14 cellular contexts compared by ENCODE assay signal in the genomic region with DNA sequence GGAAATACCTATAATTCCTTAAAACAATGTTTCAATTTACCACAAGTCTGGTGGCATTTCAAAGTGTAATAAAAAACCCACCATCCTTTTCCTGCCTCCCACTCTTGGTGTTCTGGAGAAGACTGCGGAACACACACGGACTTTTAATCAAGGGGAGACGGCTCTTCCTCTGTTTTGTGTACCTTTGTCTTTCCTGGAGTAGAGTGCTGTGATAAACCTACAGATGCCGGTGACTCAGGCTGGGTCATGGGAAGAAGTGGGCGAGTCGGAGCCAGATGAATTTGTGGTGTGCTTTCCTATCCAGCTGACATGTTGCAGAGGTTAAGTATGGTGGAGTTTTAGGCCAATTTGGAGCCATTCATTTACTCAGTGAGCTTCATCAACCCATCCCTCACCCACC. TPM values are rescaled to one million over a fixed set of nuclear protein-coding genes. Genes with fewer than 3 reads are reported as not detected.
DNase-seq lines count a peak whose midpoint lies in the region; ATAC-seq and TF ChIP-seq lines count a peak whose summit lies in the region.
"Had no signal": no experiment of that assay in that cellular context is flagged by ENCODE, and none has a peak within 500 bp of the region (broad histone marks: within the 10 kb centered on the region; RNA-seq: fewer than 3 reads in every experiment).

No MANE protein-coding gene starts in this region.

- ATAC-seq in SK-N-SH treated with all-trans-retinoic acid at 6 μM for 48 hours (peak; percentile 62), esophagus mucosa (peak; percentile 63)
- ATAC-seq: stimulated activated memory B cell treated with anti-CD40 and anti-IgM and Interleukin-4, amounts not matched to agents 10 μg/mL and 1 μg/mL and 100 μg/mL, for 72 hours had no signal

- peak; percentile 63 for DNase-seq in H4 (ENCODE audit: low spot score)
- peak; percentile 39 for DNase-seq in myocyte (ENCODE audit: low read depth)
- DNase-seq in activated CD8-positive, alpha-beta memory T cell treated with anti-CD3 and anti-CD28 coated beads, Interleukin-2, amount 50 U/mL, for 4 hours, result no peak
- DNase-seq in ecto neural progenitor cell (ENCODE audit: low spot score), result no peak
- DNase-seq in cerebellum (ENCODE audit: low spot score), result no peak
- no peak for DNase-seq in RPMI8226
- DNase-seq: activated naive CD8-positive, alpha-beta T cell treated with anti-CD3 and anti-CD28 coated beads, Interleukin-2, amount 10 ng/mL, durations not matched to agents 7 days and 5 days; DMS79 treated with DMSO at 0.1 percent for 48 hours; NCI-H1105; retina; upper lobe of left lung had no signal

TF ChIP-seq in SK-N-SH treated with all-trans-retinoic acid at 6 μM for 48 hours, 23 proteins besides CTCF, POLR2A, EP300 and RAD21:
- no peak for TF ChIP-seq BACH2 (CRISPR knock-in tag; IDR thresholded peaks at IDR 0.05; ENCODE audit: borderline replicate concordance)
- no peak for TF ChIP-seq ZFP30 (CRISPR knock-in tag; IDR thresholded peaks at IDR 0.05)
- no peak for TF ChIP-seq TOX (CRISPR knock-in tag; IDR thresholded peaks at IDR 0.05; ENCODE audit: borderline replicate concordance)
- TF ChIP-seq ZNF565 (CRISPR knock-in tag; conservative IDR thresholded peaks at IDR 0.05; ENCODE audit: low read depth), result no peak
- TF ChIP-seq, protein P1, sequence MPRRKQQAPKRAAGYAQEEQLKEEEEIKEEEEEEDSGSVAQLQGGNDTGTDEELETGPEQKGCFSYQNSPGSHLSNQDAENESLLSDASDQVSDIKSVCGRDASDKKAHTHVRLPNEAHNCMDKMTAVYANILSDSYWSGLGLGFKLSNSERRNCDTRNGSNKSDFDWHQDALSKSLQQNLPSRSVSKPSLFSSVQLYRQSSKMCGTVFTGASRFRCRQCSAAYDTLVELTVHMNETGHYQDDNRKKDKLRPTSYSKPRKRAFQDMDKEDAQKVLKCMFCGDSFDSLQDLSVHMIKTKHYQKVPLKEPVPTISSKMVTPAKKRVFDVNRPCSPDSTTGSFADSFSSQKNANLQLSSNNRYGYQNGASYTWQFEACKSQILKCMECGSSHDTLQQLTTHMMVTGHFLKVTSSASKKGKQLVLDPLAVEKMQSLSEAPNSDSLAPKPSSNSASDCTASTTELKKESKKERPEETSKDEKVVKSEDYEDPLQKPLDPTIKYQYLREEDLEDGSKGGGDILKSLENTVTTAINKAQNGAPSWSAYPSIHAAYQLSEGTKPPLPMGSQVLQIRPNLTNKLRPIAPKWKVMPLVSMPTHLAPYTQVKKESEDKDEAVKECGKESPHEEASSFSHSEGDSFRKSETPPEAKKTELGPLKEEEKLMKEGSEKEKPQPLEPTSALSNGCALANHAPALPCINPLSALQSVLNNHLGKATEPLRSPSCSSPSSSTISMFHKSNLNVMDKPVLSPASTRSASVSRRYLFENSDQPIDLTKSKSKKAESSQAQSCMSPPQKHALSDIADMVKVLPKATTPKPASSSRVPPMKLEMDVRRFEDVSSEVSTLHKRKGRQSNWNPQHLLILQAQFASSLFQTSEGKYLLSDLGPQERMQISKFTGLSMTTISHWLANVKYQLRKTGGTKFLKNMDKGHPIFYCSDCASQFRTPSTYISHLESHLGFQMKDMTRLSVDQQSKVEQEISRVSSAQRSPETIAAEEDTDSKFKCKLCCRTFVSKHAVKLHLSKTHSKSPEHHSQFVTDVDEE (CRISPR knock-in tag; IDR thresholded peaks at IDR 0.05), result no peak
- no peak for TF ChIP-seq ESRRG (CRISPR knock-in tag; IDR thresholded peaks at IDR 0.05)
- TF ChIP-seq ZNF70 (CRISPR knock-in tag; IDR thresholded peaks at IDR 0.05), result no peak
- TF ChIP-seq ARNTL (CRISPR knock-in tag; IDR thresholded peaks at IDR 0.05; ENCODE audit: borderline replicate concordance, low read depth), result no peak
- TF ChIP-seq PPARA (CRISPR knock-in tag; IDR thresholded peaks at IDR 0.05; ENCODE audit: borderline replicate concordance), result no peak
- TF ChIP-seq ZC3H10 (CRISPR knock-in tag; IDR thresholded peaks at IDR 0.05), result no peak
- TF ChIP-seq, protein P2, sequence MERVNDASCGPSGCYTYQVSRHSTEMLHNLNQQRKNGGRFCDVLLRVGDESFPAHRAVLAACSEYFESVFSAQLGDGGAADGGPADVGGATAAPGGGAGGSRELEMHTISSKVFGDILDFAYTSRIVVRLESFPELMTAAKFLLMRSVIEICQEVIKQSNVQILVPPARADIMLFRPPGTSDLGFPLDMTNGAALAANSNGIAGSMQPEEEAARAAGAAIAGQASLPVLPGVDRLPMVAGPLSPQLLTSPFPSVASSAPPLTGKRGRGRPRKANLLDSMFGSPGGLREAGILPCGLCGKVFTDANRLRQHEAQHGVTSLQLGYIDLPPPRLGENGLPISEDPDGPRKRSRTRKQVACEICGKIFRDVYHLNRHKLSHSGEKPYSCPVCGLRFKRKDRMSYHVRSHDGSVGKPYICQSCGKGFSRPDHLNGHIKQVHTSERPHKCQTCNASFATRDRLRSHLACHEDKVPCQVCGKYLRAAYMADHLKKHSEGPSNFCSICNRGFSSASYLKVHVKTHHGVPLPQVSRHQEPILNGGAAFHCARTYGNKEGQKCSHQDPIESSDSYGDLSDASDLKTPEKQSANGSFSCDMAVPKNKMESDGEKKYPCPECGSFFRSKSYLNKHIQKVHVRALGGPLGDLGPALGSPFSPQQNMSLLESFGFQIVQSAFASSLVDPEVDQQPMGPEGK (CRISPR knock-in tag; IDR thresholded peaks at IDR 0.05; ENCODE audit: borderline replicate concordance), result no peak
- no peak for TF ChIP-seq ZFP3 (CRISPR knock-in tag; IDR thresholded peaks at IDR 0.05)
- no peak for TF ChIP-seq GLIS3 (CRISPR knock-in tag; IDR thresholded peaks at IDR 0.05)
- TF ChIP-seq, protein P3, sequence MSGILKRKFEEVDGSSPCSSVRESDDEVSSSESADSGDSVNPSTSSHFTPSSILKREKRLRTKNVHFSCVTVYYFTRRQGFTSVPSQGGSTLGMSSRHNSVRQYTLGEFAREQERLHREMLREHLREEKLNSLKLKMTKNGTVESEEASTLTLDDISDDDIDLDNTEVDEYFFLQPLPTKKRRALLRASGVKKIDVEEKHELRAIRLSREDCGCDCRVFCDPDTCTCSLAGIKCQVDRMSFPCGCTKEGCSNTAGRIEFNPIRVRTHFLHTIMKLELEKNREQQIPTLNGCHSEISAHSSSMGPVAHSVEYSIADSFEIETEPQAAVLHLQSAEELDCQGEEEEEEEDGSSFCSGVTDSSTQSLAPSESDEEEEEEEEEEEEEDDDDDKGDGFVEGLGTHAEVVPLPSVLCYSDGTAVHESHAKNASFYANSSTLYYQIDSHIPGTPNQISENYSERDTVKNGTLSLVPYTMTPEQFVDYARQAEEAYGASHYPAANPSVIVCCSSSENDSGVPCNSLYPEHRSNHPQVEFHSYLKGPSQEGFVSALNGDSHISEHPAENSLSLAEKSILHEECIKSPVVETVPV (CRISPR knock-in tag; IDR thresholded peaks at IDR 0.05), result no peak
- TF ChIP-seq, protein P4, sequence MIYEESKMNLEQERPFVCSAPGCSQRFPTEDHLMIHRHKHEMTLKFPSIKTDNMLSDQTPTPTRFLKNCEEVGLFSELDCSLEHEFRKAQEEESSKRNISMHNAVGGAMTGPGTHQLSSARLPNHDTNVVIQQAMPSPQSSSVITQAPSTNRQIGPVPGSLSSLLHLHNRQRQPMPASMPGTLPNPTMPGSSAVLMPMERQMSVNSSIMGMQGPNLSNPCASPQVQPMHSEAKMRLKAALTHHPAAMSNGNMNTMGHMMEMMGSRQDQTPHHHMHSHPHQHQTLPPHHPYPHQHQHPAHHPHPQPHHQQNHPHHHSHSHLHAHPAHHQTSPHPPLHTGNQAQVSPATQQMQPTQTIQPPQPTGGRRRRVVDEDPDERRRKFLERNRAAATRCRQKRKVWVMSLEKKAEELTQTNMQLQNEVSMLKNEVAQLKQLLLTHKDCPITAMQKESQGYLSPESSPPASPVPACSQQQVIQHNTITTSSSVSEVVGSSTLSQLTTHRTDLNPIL (CRISPR knock-in tag; IDR thresholded peaks at IDR 0.05; ENCODE audit: low read depth), result no peak

RNA-seq across cellular contexts. Expression of a gene that starts 35.9 kb away (rescaled TPM):
- total RNA-seq in H4 (2014; rRNA removed; shearing (Covaris generic)), result 26.8 and 40.9 TPM in 2 replicates
- 31.0 TPM for total RNA-seq in esophagus mucosa
- 55.8 and 103 TPM in 2 replicates for total RNA-seq in myocyte
- 114 TPM for polyA plus RNA-seq in myocyte (2012)
- 21.9 TPM for total RNA-seq in cerebellum

RNA-seq across cellular contexts. Expression of a gene that starts 35.9 kb away (rescaled TPM):
- 8.5 and 11.4 TPM in 2 replicates for total RNA-seq in H4 (2014; rRNA removed; shearing (Covaris generic))
- total RNA-seq in esophagus mucosa (5.6 TPM), myocyte (31.9 and 45.0 TPM in 2 replicates), cerebellum (67.6 TPM)
- polyA plus RNA-seq in myocyte (2012), result 5.8 TPM

Comparison
In these comparisons a context has a peak if more than half of its experiments do, and no peak if none do; other contexts are left out.
1. DNase-seq: peak in H4 (single experiment) and myocyte (single experiment); none in activated CD8-positive, alpha-beta memory T cell treated with anti-CD3 and anti-CD28 coated beads, Interleukin-2, amount 50 U/mL, for 4 hours (single experiment), ecto neural progenitor cell (single experiment), cerebellum (single experiment) and RPMI8226 (single experiment).